21 cellular contexts compared by ENCODE assay signal in genomic region chr2:22855761-22856184, GRCh38.
DNase-seq lines count a peak whose midpoint lies in the region; ATAC-seq and TF ChIP-seq lines count a peak whose summit lies in the region.
"Had no signal": no experiment of that assay in that cellular context is flagged by ENCODE, and none has a peak within 500 bp of the region (broad histone marks: within the 10 kb centered on the region; RNA-seq: fewer than 3 reads in every experiment).

No MANE protein-coding gene starts in this region.

- no peak for TF ChIP-seq POLR2A in tibial nerve (IDR thresholded peaks at IDR 0.05)

- ATAC-seq in GM21723 (IDR thresholded peaks at IDR 0.05; ENCODE audit: unreplicated experiment) = no peak
- ATAC-seq: activated CD8-positive, alpha-beta T cell treated with anti-CD3 and anti-CD28 coated beads, Interleukin-2, amount 10 ng/mL, durations not matched to agents 7 days and 5 days; gastrocnemius medialis; lower lobe of right lung had no signal

- peak overlapping the region; percentile 19 for H3K27ac ChIP-seq in cardiac muscle cell
- peak overlapping the region in 2 of 4 donors; percentile 74 to 83 for H3K27ac ChIP-seq in tibial nerve
- H3K27ac ChIP-seq: brain microvascular endothelial cell, gastrocnemius medialis, lower lobe of right lung, RWPE1 had no signal

- H3K36me3 ChIP-seq in cardiac muscle cell (no peaks in the 10 kb centered on the region), tibial nerve (no peaks in the 10 kb centered on the region)
- H3K36me3 ChIP-seq: brain microvascular endothelial cell, gastrocnemius medialis, HAP-1, lower lobe of right lung had no signal

- H3K4me3 ChIP-seq in cardiac muscle cell = no peak overlapping the region
- H3K4me3 ChIP-seq in tibial nerve = no peak overlapping the region
- H3K4me3 ChIP-seq: gastrocnemius medialis, HAP-1, lower lobe of right lung had no signal

- TF ChIP-seq EP300 in tibial nerve (IDR thresholded peaks at IDR 0.05) = no peak

- intact Hi-C loops in posterior cingulate gyrus (cut with DNase I) = loop anchor here (5.0 kb wide), 1 partner anchor 182 kb away; no protein-coding TSS in a partner anchor

- H3K9me3 ChIP-seq in cardiac muscle cell (ENCODE audit: low read depth) (no peaks in the 10 kb centered on the region), tibial nerve (peaks cover 0 to 8% (median 3%) of the 10 kb centered on the region in 4 donors)
- H3K9me3 ChIP-seq: gastrocnemius medialis, HAP-1, lower lobe of right lung had no signal

- 75 to 81% methylated on average over 6 to 9 of the region's 9 CpGs for WGBS in tibial nerve, 2 donors

- H3K27me3 ChIP-seq in cardiac muscle cell = no peaks in the 10 kb centered on the region
- H3K27me3 ChIP-seq in tibial nerve = no peaks in the 10 kb centered on the region
- H3K27me3 ChIP-seq: brain microvascular endothelial cell, gastrocnemius medialis had no signal

- peak; percentile 73 for DNase-seq in NCI-H1694 (lab: John Stamatoyannopoulos, UW)
- peak; percentile 22 for DNase-seq in NCI-H69 (lab: John Stamatoyannopoulos, UW)
- peak in 1 of 2 donors; percentile 3 for DNase-seq in cardiac muscle cell (ENCODE audit: low read depth in 1 of 2, low spot score in 1 of 2)
- DNase-seq in posterior cingulate gyrus = peak; percentile 5 to 91 (median 32)
- no peak for DNase-seq in DMS153 treated with DMSO at 0.1 percent for 48 hours (lab: John Stamatoyannopoulos, UW; ENCODE audit: unreplicated experiment)
- DNase-seq in tibial nerve (ENCODE audit: low spot score in 2 of 2) = no peak
- DNase-seq: activated CD8-positive, alpha-beta T cell treated with anti-CD3 and anti-CD28 coated beads, Interleukin-2, amount 10 ng/mL, durations not matched to agents 7 days and 5 days; activated T-cell treated with anti-CD3 and anti-CD28 coated beads, Interleukin-2, amount 50 U/mL, for 48 hours; AML-193; brain microvascular endothelial cell; Calu3; gastrocnemius medialis; GDM1; lower lobe of right lung; naive B cell; NCI-H2081 treated with DMSO at 0.1 percent for 48 hours; NK-92 treated with Interleukin-12 subunit alpha and Interleukin-12 subunit beta, amount 100 ng/mL, for 24 hours; stimulated activated CD4-positive, alpha-beta T cell treated with anti-CD3 and anti-CD28 coated beads, Interleukin-4, amount 100 ng/mL, for 4 hours had no signal

- TF ChIP-seq CTCF in cardiac muscle cell (IDR thresholded peaks at IDR 0.05; ENCODE audit: low read depth, low read length) (no peak), tibial nerve (IDR thresholded peaks at IDR 0.05) (no peak)

- H3K4me1 ChIP-seq in cardiac muscle cell (ENCODE audit: low read depth) = peaks cover 11% of the 10 kb centered on the region
- peaks cover 0 to 17% (median 0%) of the 10 kb centered on the region in 4 donors for H3K4me1 ChIP-seq in tibial nerve
- H3K4me1 ChIP-seq: gastrocnemius medialis, HAP-1, lower lobe of right lung had no signal

Comparison
In these comparisons a context has a peak if more than half of its experiments do, and no peak if none do; other contexts are left out.
1. DNase-seq: peak in NCI-H1694 (single experiment), NCI-H69 (single experiment) and posterior cingulate gyrus (10 of 10); none in DMS153 treated with DMSO at 0.1 percent for 48 hours (single experiment) and tibial nerve (0 of 2).